Comparison of ENCODE assay signal across 1 cellular context in genomic region chr5:150510460-150511263, GRCh38.
A peak's percentile ranks its signal among the peaks of the same experiment; 100 is the strongest.
TF ChIP-seq lines count a peak whose summit lies in the region.

No MANE protein-coding gene starts in this region.

TF ChIP-seq in HepG2, 621 proteins besides CTCF, POLR2A, EP300 and RAD21 (continued from another document and continues in another):
- 0 out of 2 replicates have a peak, but pooled peaks have one; percentile 65 for TF ChIP-seq ZIK1 (CRISPR knock-in tag; IDR thresholded peaks at IDR 0.05; ENCODE audit: borderline replicate concordance, low read depth)
- TF ChIP-seq TFDP1 (CRISPR knock-in tag; IDR thresholded peaks at IDR 0.05; ENCODE audit: borderline replicate concordance), result no peak; the same call in 1 of the 2 replicates
- no peak for TF ChIP-seq MTF2 (CRISPR knock-in tag; IDR thresholded peaks at IDR 0.05; ENCODE audit: borderline replicate concordance)
- TF ChIP-seq KDM5B (CRISPR knock-in tag; IDR thresholded peaks at IDR 0.05; ENCODE audit: borderline replicate concordance), result peak; percentile 81; the same call in 1 of the 2 replicates
- no peak for TF ChIP-seq SCMH1 (CRISPR knock-in tag; IDR thresholded peaks at IDR 0.05; ENCODE audit: borderline replicate concordance)
- TF ChIP-seq SP4 (CRISPR knock-in tag; IDR thresholded peaks at IDR 0.05), result no peak
- peak; percentile 92 for TF ChIP-seq RXRB (CRISPR knock-in tag; IDR thresholded peaks at IDR 0.05; ENCODE audit: borderline replicate concordance)
- no peak for TF ChIP-seq RNF2 (conservative IDR thresholded peaks at IDR 0.05; ENCODE audit: low read depth)
- TF ChIP-seq HIVEP1 (CRISPR knock-in tag; IDR thresholded peaks at IDR 0.05), result peak; percentile 88
- TF ChIP-seq, protein P1, sequence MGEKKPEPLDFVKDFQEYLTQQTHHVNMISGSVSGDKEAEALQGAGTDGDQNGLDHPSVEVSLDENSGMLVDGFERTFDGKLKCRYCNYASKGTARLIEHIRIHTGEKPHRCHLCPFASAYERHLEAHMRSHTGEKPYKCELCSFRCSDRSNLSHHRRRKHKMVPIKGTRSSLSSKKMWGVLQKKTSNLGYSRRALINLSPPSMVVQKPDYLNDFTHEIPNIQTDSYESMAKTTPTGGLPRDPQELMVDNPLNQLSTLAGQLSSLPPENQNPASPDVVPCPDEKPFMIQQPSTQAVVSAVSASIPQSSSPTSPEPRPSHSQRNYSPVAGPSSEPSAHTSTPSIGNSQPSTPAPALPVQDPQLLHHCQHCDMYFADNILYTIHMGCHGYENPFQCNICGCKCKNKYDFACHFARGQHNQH (CRISPR knock-in tag; IDR thresholded peaks at IDR 0.05), result peak; percentile 90
- TF ChIP-seq DMAP1 (CRISPR knock-in tag; IDR thresholded peaks at IDR 0.05), result peak; percentile 48; the same call in 1 of the 2 replicates
- no peak; the same call in 1 of the 2 replicates for TF ChIP-seq ZNF564 (CRISPR knock-in tag; IDR thresholded peaks at IDR 0.05)
- TF ChIP-seq ATF6 (CRISPR knock-in tag; conservative IDR thresholded peaks at IDR 0.05), result no peak
- peak; percentile 52; the same call in 1 of the 2 replicates for TF ChIP-seq RFXAP (CRISPR knock-in tag; IDR thresholded peaks at IDR 0.05; ENCODE audit: borderline replicate concordance)
- TF ChIP-seq ZNF446 (CRISPR knock-in tag; IDR thresholded peaks at IDR 0.05), result no peak
- no peak for TF ChIP-seq MBD4 (IDR thresholded peaks at IDR 0.05; ENCODE audit: borderline replicate concordance, low read length)
- TF ChIP-seq ASH2L (IDR thresholded peaks at IDR 0.05; ENCODE audit: insufficient read length, low read depth, low read length), result peak; percentile 34
- TF ChIP-seq ZNF260 (CRISPR knock-in tag; IDR thresholded peaks at IDR 0.05; ENCODE audit: borderline replicate concordance, low read depth), result no peak
- peak; percentile 36; the same call in 1 of the 2 replicates for TF ChIP-seq GMEB1 (CRISPR knock-in tag; IDR thresholded peaks at IDR 0.05; ENCODE audit: borderline replicate concordance)
- TF ChIP-seq BHLHE40 (IDR thresholded peaks at IDR 0.05; ENCODE audit: low read length), result peak; percentile 78
- TF ChIP-seq SP1 (IDR thresholded peaks at IDR 0.05), result no peak
- no peak for TF ChIP-seq SP1 (CRISPR knock-in tag; IDR thresholded peaks at IDR 0.05)
- TF ChIP-seq ZNF207 (IDR thresholded peaks at IDR 0.05; ENCODE audit: borderline replicate concordance), result no peak
- no peak for TF ChIP-seq ATRX (CRISPR knock-in tag; IDR thresholded peaks at IDR 0.05; ENCODE audit: borderline replicate concordance)
- no peak for TF ChIP-seq AKNA (CRISPR knock-in tag; IDR thresholded peaks at IDR 0.05; ENCODE audit: borderline replicate concordance)
- peak; percentile 92 for TF ChIP-seq PPARG (CRISPR knock-in tag; conservative IDR thresholded peaks at IDR 0.05)
- no peak for TF ChIP-seq ZNF557 (CRISPR knock-in tag; IDR thresholded peaks at IDR 0.05)
- no peak for TF ChIP-seq CEBPB (IDR thresholded peaks at IDR 0.05; ENCODE audit: borderline replicate concordance, low read depth, low read length)
- TF ChIP-seq, protein P2, sequence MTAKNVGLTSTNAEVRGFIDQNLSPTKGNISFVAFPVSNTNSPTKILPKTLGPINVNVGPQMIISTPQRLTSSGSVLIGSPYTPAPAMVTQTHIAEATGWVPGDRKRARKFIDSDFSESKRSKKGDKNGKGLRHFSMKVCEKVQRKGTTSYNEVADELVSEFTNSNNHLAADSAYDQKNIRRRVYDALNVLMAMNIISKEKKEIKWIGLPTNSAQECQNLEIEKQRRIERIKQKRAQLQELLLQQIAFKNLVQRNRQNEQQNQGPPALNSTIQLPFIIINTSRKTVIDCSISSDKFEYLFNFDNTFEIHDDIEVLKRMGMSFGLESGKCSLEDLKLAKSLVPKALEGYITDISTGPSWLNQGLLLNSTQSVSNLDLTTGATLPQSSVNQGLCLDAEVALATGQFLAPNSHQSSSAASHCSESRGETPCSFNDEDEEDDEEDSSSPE (CRISPR knock-in tag; IDR thresholded peaks at IDR 0.05), result 0 out of 2 replicates have a peak, but pooled peaks have one; percentile 40
- no peak for TF ChIP-seq ZFP62 (CRISPR knock-in tag; IDR thresholded peaks at IDR 0.05)
- no peak for TF ChIP-seq MZF1 (CRISPR knock-in tag; IDR thresholded peaks at IDR 0.05; ENCODE audit: borderline replicate concordance)
- peak; percentile 39; the same call in 1 of the 2 replicates for TF ChIP-seq MYC (CRISPR knock-in tag; IDR thresholded peaks at IDR 0.05; ENCODE audit: borderline replicate concordance)
- peak; percentile 77; the same call in 1 of the 2 replicates for TF ChIP-seq HMG20A (CRISPR knock-in tag; IDR thresholded peaks at IDR 0.05; ENCODE audit: borderline replicate concordance)
- peak; percentile 66; the same call in 1 of the 2 replicates for TF ChIP-seq MLX (CRISPR knock-in tag; IDR thresholded peaks at IDR 0.05)
- TF ChIP-seq ZNF781 (CRISPR knock-in tag; IDR thresholded peaks at IDR 0.05; ENCODE audit: borderline replicate concordance, not compliant biosample characterization), result no peak
- TF ChIP-seq ZNF256 (CRISPR knock-in tag; conservative IDR thresholded peaks at IDR 0.05), result no peak
- TF ChIP-seq, protein P3, sequence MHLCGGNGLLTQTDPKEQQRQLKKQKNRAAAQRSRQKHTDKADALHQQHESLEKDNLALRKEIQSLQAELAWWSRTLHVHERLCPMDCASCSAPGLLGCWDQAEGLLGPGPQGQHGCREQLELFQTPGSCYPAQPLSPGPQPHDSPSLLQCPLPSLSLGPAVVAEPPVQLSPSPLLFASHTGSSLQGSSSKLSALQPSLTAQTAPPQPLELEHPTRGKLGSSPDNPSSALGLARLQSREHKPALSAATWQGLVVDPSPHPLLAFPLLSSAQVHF (CRISPR knock-in tag; IDR thresholded peaks at IDR 0.05), result no peak
- TF ChIP-seq MAFG (CRISPR knock-in tag; IDR thresholded peaks at IDR 0.05), result no peak
- TF ChIP-seq CENPX (CRISPR knock-in tag; IDR thresholded peaks at IDR 0.05), result no peak
- TF ChIP-seq SMAD1 (CRISPR knock-in tag; IDR thresholded peaks at IDR 0.05; ENCODE audit: borderline replicate concordance, low read depth), result no peak
- no peak for TF ChIP-seq SNAPC4 (CRISPR knock-in tag; IDR thresholded peaks at IDR 0.05)
- TF ChIP-seq CBX5 (CRISPR knock-in tag; IDR thresholded peaks at IDR 0.05; ENCODE audit: borderline replicate concordance), result peak; percentile 87
- no peak for TF ChIP-seq GABPA (IDR thresholded peaks at IDR 0.05; ENCODE audit: low read depth, low read length)
- 0 out of 2 replicates have a peak, but pooled peaks have one; percentile 31 for TF ChIP-seq GABPA (CRISPR knock-in tag; IDR thresholded peaks at IDR 0.05; ENCODE audit: low read depth)
